Comparison of ENCODE assay signal across 1 cellular context in genomic region chr12:55715833-55716581, GRCh38.
A peak's percentile ranks its signal among the peaks of the same experiment; 100 is the strongest.
TF ChIP-seq lines count a peak whose summit lies in the region.

BLOC1S1 (plus strand) TSS chr12:55716046; CDS start chr12:55716052, 6 bp downstream.

TF ChIP-seq in HepG2, 621 proteins besides CTCF, POLR2A, EP300 and RAD21 (continued from another document and continues in another):
- TF ChIP-seq ZNF614 (CRISPR knock-in tag; IDR thresholded peaks at IDR 0.05; ENCODE audit: borderline replicate concordance) (peak; percentile 79; the same call in 1 of the 2 replicates), TOE1 (CRISPR knock-in tag; IDR thresholded peaks at IDR 0.05) (no peak; the same call in 1 of the 2 replicates), ZNF598 (CRISPR knock-in tag; IDR thresholded peaks at IDR 0.05; ENCODE audit: borderline replicate concordance) (no peak), RBM39 (IDR thresholded peaks at IDR 0.05; ENCODE audit: low read depth, low read length, poor library complexity, severe bottlenecking) (peak; percentile 35), NFATC3 (CRISPR knock-in tag; IDR thresholded peaks at IDR 0.05) (no peak), ZBTB14 (CRISPR knock-in tag; IDR thresholded peaks at IDR 0.05) (no peak), CEBPG (CRISPR knock-in tag; IDR thresholded peaks at IDR 0.05) (no peak), ZNF609 (CRISPR knock-in tag; IDR thresholded peaks at IDR 0.05; ENCODE audit: borderline replicate concordance) (peak; percentile 60; the same call in 1 of the 2 replicates), PTBP1 (IDR thresholded peaks at IDR 0.05; ENCODE audit: low read depth, low read length, poor library complexity, severe bottlenecking) (no peak), FOXO1 (CRISPR knock-in tag; IDR thresholded peaks at IDR 0.05) (peak; percentile 30; the same call in 1 of the 2 replicates), ZNF362 (CRISPR knock-in tag; IDR thresholded peaks at IDR 0.05; ENCODE audit: borderline replicate concordance) (0 out of 2 replicates have a peak, but pooled peaks have one; percentile 16), ZBTB38 (CRISPR knock-in tag; IDR thresholded peaks at IDR 0.05) (no peak), GATA4 (IDR thresholded peaks at IDR 0.05; ENCODE audit: borderline replicate concordance, low read depth) (no peak), BRCA1 (CRISPR knock-in tag; IDR thresholded peaks at IDR 0.05) (no peak), MYPOP (CRISPR knock-in tag; IDR thresholded peaks at IDR 0.05) (no peak), ZNF18 (CRISPR knock-in tag; IDR thresholded peaks at IDR 0.05; ENCODE audit: insufficient replicate concordance) (peak; percentile 78), IKZF4 (CRISPR knock-in tag; IDR thresholded peaks at IDR 0.05; ENCODE audit: borderline replicate concordance, low read depth, not compliant biosample characterization) (peak; percentile 82), PREB (CRISPR knock-in tag; IDR thresholded peaks at IDR 0.05) (no peak), NFKBIZ (CRISPR knock-in tag; IDR thresholded peaks at IDR 0.05) (peak; percentile 69; the same call in 1 of the 2 replicates), CHD2 (IDR thresholded peaks at IDR 0.05; ENCODE audit: low read depth, low read length) (no peak), DPF2 (CRISPR knock-in tag; IDR thresholded peaks at IDR 0.05; ENCODE audit: borderline replicate concordance, low read depth) (no peak), IRF1 (CRISPR knock-in tag; IDR thresholded peaks at IDR 0.05; ENCODE audit: low read depth) (no peak), NR1H2 (CRISPR knock-in tag; IDR thresholded peaks at IDR 0.05; ENCODE audit: borderline replicate concordance, low read depth) (no peak), HNF1A (IDR thresholded peaks at IDR 0.05; ENCODE audit: low read depth) (no peak), HNF1A (CRISPR knock-in tag; IDR thresholded peaks at IDR 0.05; ENCODE audit: borderline replicate concordance) (peak; percentile 57; the same call in 1 of the 2 replicates), ZNF512 (CRISPR knock-in tag; IDR thresholded peaks at IDR 0.05) (no peak), ZBTB43 (CRISPR knock-in tag; conservative IDR thresholded peaks at IDR 0.05) (no peak), TCF12 (IDR thresholded peaks at IDR 0.05) (no peak), TCF12 (CRISPR knock-in tag; IDR thresholded peaks at IDR 0.05) (no peak), TP53 (CRISPR knock-in tag; conservative IDR thresholded peaks at IDR 0.05) (no peak)
